ENCODE assay signal across 8 cellular contexts in genomic region chr6:149938571-149939462, GRCh38. TPM values are rescaled to one million over a fixed set of nuclear protein-coding genes. Genes with fewer than 3 reads are reported as not detected.
A peak's percentile ranks its signal among the peaks of the same experiment; 100 is the strongest.
DNase-seq lines count a peak whose midpoint lies in the region; ATAC-seq, FAIRE-seq and TF ChIP-seq lines count a peak whose summit lies in the region.

No MANE protein-coding gene starts in this region.

- peak overlapping the region; percentile 56 for H3K4me3 ChIP-seq in bronchial epithelial cell (ENCODE audit: low read depth, low read length)
- no peak overlapping the region for H3K4me3 ChIP-seq in mucosa of descending colon
- H3K4me3 ChIP-seq in vagina = peak overlapping the region; percentile 38 to 43

- peaks cover 23% of the 10 kb centered on the region for H3K4me1 ChIP-seq in mucosa of descending colon (ENCODE audit: low read depth)
- H3K4me1 ChIP-seq in vagina = peaks cover 31% of the 10 kb centered on the region

- DNase-seq in activated T-cell treated with anti-CD3 and anti-CD28 coated beads for 24 hours (ENCODE audit: low read depth) = peak; percentile 26
- DNase-seq in activated T-cell treated with anti-CD3 and anti-CD28 coated beads for 4 hours = no peak
- DNase-seq in RWPE1 (ENCODE audit: low spot score) = no peak
- no peak for DNase-seq in bronchial epithelial cell (ENCODE audit: low read depth)
- DNase-seq in mucosa of descending colon = no peak
- no peak for DNase-seq in vagina (ENCODE audit: extremely low spot score in 2 of 2)
- DNase-seq in amygdala (lab: John Stamatoyannopoulos, UW) = no peak

- no peaks in the 10 kb centered on the region for H3K36me3 ChIP-seq in bronchial epithelial cell (ENCODE audit: control insufficient read depth, insufficient read depth, low read length)
- no peaks in the 10 kb centered on the region for H3K36me3 ChIP-seq in mucosa of descending colon (ENCODE audit: low read depth)
- no peaks in the 10 kb centered on the region for H3K36me3 ChIP-seq in vagina

- H3K27me3 ChIP-seq in bronchial epithelial cell (ENCODE audit: control insufficient read depth, insufficient read depth, low read length) (no peaks in the 10 kb centered on the region), vagina (peaks cover 15% of the 10 kb centered on the region)

- CTCF ChIA-PET in RWPE1 (lab: Yijun Ruan, JAX) = interaction anchor here (0.7 kb wide), 1 partner anchor 381 kb away, joined by 4 read pairs; no protein-coding TSS in a partner anchor

- intact Hi-C loops in mucosa of descending colon (cut with DNase I, micrococcal nuclease) = no loop called here
- intact Hi-C loops in vagina (cut with DNase I) = no loop called here

- FAIRE-seq in bronchial epithelial cell (lab: Jason Lieb, UNC) = no peak

- POLR2A ChIA-PET in RWPE1 (lab: Yijun Ruan, JAX; ENCODE audit: low non-redundant PET) = no interaction called here

- no peak for TF ChIP-seq POLR2A in vagina (IDR thresholded peaks at IDR 0.05)

- H3K9me3 ChIP-seq in mucosa of descending colon (no peaks in the 10 kb centered on the region), vagina (no peaks in the 10 kb centered on the region)

- peak overlapping the region; percentile 30; the same call in 1 of the 2 replicates for H3K27ac ChIP-seq in RWPE1
- H3K27ac ChIP-seq in vagina = no peak overlapping the region

- TF ChIP-seq CTCF in RWPE1 (conservative IDR thresholded peaks at IDR 0.05; ENCODE audit: low read depth) (no peak), bronchial epithelial cell (IDR thresholded peaks at IDR 0.05; ENCODE audit: insufficient read depth, low read length, severe bottlenecking) (no peak), mucosa of descending colon (IDR thresholded peaks at IDR 0.05) (no peak), vagina (IDR thresholded peaks at IDR 0.05) (no peak)

- peak; percentile 69 for ATAC-seq in HG02885 (IDR thresholded peaks at IDR 0.05; ENCODE audit: poor library complexity, unreplicated experiment)
- peak; percentile 9 for ATAC-seq in mucosa of descending colon

RNA-seq across cellular contexts. Expression of gene ULBP2, which starts 3.0 kb away (rescaled TPM):
- total RNA-seq in bronchial epithelial cell (2.4 and 12.2 TPM in 2 replicates), mucosa of descending colon (under 1 TPM in 1 of 3 donors, not detected in 2; 0.43 TPM), vagina (not detected)

RNA-seq across cellular contexts. Expression of gene RAET1G, which starts 15.9 kb away (rescaled TPM):
- total RNA-seq in bronchial epithelial cell (26.6 and 45.0 TPM in 2 replicates), mucosa of descending colon (under 1 TPM in 1 of 3 donors, not detected in 2; 0.41 TPM), vagina (4.9 TPM)

RNA-seq across cellular contexts. Expression of gene ULBP1, which starts 24.9 kb away (rescaled TPM):
- 1.1 and 4.1 TPM in 2 replicates for total RNA-seq in bronchial epithelial cell
- total RNA-seq in mucosa of descending colon = not detected
- total RNA-seq in vagina = not detected

RNA-seq across cellular contexts. Expression of gene RAET1E, which starts 40.9 kb away (rescaled TPM):
- total RNA-seq in bronchial epithelial cell (19.0 and 35.1 TPM in 2 replicates), mucosa of descending colon (under 1 TPM in 2 of 3 donors, not detected in 1; 0.16 to 0.58 TPM), vagina (27.5 TPM)
